5 cellular contexts compared by ENCODE assay signal in genomic region chr11:26198697-26199096, GRCh38.
"Had no signal": no experiment of that assay in that cellular context is flagged by ENCODE, and none has a peak within 500 bp of the region (broad histone marks: within the 10 kb centered on the region; RNA-seq: fewer than 3 reads in every experiment).

No MANE protein-coding gene starts in this region.

- ATAC-seq: GM23338, HepG2, K562 had no signal

- H3K27ac ChIP-seq: HL-60 had no signal

- H3K4me3 ChIP-seq: GM23338, K562 had no signal

- H3K4me2 ChIP-seq: GM23338 had no signal

- DNase-seq: H9 had no signal
